8 cellular contexts compared by ENCODE assay signal in genomic region chrX:16718824-16719333, GRCh38. TPM values are rescaled to one million over a fixed set of nuclear protein-coding genes. Genes with fewer than 3 reads are reported as not detected.
DNase-seq lines count a peak whose midpoint lies in the region; ATAC-seq and TF ChIP-seq lines count a peak whose summit lies in the region.

No MANE protein-coding gene starts in this region.

- WGBS in trophoblast cell (ENCODE audit: extremely low coverage, insufficient coverage, insufficient read length): no CpG with 5 or more reads among the region's 6 CpGs

- no peak overlapping the region for H3K18ac ChIP-seq in trophoblast cell (ENCODE audit: low read length)

- H3K79me1 ChIP-seq in trophoblast cell (ENCODE audit: low read length): peaks cover 3% of the 10 kb centered on the region

- TF ChIP-seq CTCF in AG09309 (IDR thresholded peaks at IDR 0.05; ENCODE audit: control insufficient read depth, insufficient read depth, low read depth, low read length, missing control alignments): no peak

- H3K4me3 ChIP-seq in AG09309 (ENCODE audit: control insufficient read depth, low read depth, low read length) (peak overlapping the region; percentile 68), MG63 (peak overlapping the region; percentile 71), endocrine pancreas (ENCODE audit: control insufficient read depth, insufficient read depth, low read length) (peak overlapping the region; percentile 66), trophoblast cell (ENCODE audit: low read depth, low read length) (peak overlapping the region; percentile 50)

- H3K27me3 ChIP-seq in MG63 (no peaks in the 10 kb centered on the region), endocrine pancreas (ENCODE audit: control insufficient read depth, insufficient read depth, low read length) (no peaks in the 10 kb centered on the region), trophoblast cell (ENCODE audit: insufficient read depth, low read length) (no peaks in the 10 kb centered on the region)

- no peaks in the 10 kb centered on the region; the same call in 1 of the 2 replicates for H3K36me3 ChIP-seq in MG63
- no peaks in the 10 kb centered on the region for H3K36me3 ChIP-seq in endocrine pancreas (ENCODE audit: control insufficient read depth, insufficient read depth, low read length)
- no peaks in the 10 kb centered on the region for H3K36me3 ChIP-seq in trophoblast cell (ENCODE audit: control insufficient read depth in 1 of 2, insufficient read depth in 2 of 2, low read length in 2 of 2)

- no peak overlapping the region for H4K91ac ChIP-seq in trophoblast cell (ENCODE audit: low read depth, low read length)

- peak overlapping the region; percentile 46 for H2BK120ac ChIP-seq in trophoblast cell (ENCODE audit: insufficient read depth, low read length, poor library complexity)

- H3K23ac ChIP-seq in trophoblast cell (ENCODE audit: low read length): no peak overlapping the region

- H2AFZ ChIP-seq in trophoblast cell (ENCODE audit: insufficient read depth, low read length, poor library complexity): peak overlapping the region; percentile 59

- peak overlapping the region; percentile 48 for H3K14ac ChIP-seq in trophoblast cell (ENCODE audit: low read length)

- no peak overlapping the region for H4K12ac ChIP-seq in trophoblast cell (ENCODE audit: low read depth, low read length)

- H3K9ac ChIP-seq in endocrine pancreas (ENCODE audit: control insufficient read depth, insufficient read depth, low read length) (peak overlapping the region; percentile 54), trophoblast cell (ENCODE audit: low read length) (peak overlapping the region; percentile 38)

- H3K4me1 ChIP-seq in endocrine pancreas (ENCODE audit: control insufficient read depth, insufficient read depth, low read length) (no peaks in the 10 kb centered on the region), trophoblast cell (ENCODE audit: control insufficient read depth in 1 of 2, insufficient read depth in 2 of 2, low read length in 2 of 2) (no peaks in the 10 kb centered on the region)

- no peak overlapping the region for H2BK5ac ChIP-seq in trophoblast cell (ENCODE audit: low read depth, low read length, poor library complexity)

- H3K27ac ChIP-seq in trophoblast cell (ENCODE audit: low read depth, low read length): peak overlapping the region; percentile 86

- H3K9me3 ChIP-seq in MG63 (no peaks in the 10 kb centered on the region), endocrine pancreas (ENCODE audit: control insufficient read depth, low read length) (no peaks in the 10 kb centered on the region), trophoblast cell (ENCODE audit: insufficient read depth, low read depth, low read length) (no peaks in the 10 kb centered on the region)

- peak overlapping the region; percentile 59 for H3K4me2 ChIP-seq in trophoblast cell (ENCODE audit: low read length)

- H4K8ac ChIP-seq in trophoblast cell (ENCODE audit: low read depth, low read length): peak overlapping the region; percentile 86

- H3K79me2 ChIP-seq in trophoblast cell (ENCODE audit: control insufficient read depth, insufficient read depth, low read length, poor library complexity): peaks cover 2% of the 10 kb centered on the region

- DNase-seq in AG09309 (ENCODE audit: low read depth) (no peak), MG63 (no peak), trophoblast cell (no peak), NCI-H82 treated with DMSO at 0.1 percent for 48 hours (lab: John Stamatoyannopoulos, UW; ENCODE audit: unreplicated experiment) (no peak), amniotic stem cell (lab: John Stamatoyannopoulos, UW) (no peak)
- no peak for DNase-seq in activated CD4-positive, CD25-positive, alpha-beta regulatory T cell treated with anti-CD3 and anti-CD28 coated beads, Interleukin-2, amount 50 U/mL, for 72 hours

- H2AK5ac ChIP-seq in trophoblast cell (ENCODE audit: low read length): no peak overlapping the region

- no peak overlapping the region for H3K4ac ChIP-seq in trophoblast cell (ENCODE audit: low read depth, low read length)

- no peak overlapping the region for H2BK12ac ChIP-seq in trophoblast cell (ENCODE audit: low read length)

- ATAC-seq in GM21381 (IDR thresholded peaks at IDR 0.05; ENCODE audit: unreplicated experiment): peak; percentile 37

RNA-seq across cellular contexts. Expression of gene SYAP1, which starts 0.5 kb away (rescaled TPM):
- 26.6 and 34.1 TPM in 2 replicates for total RNA-seq in MG63 (2014; rRNA removed; shearing (Covaris generic); ENCODE audit: low replicate concordance)
- 19.0 and 19.3 TPM in 2 replicates for polyA plus RNA-seq in trophoblast cell (2013)

RNA-seq across cellular contexts. Expression of gene CTPS2, which starts 6.4 kb away (rescaled TPM):
- total RNA-seq in MG63 (2014; rRNA removed; shearing (Covaris generic); ENCODE audit: low replicate concordance): 9.2 and 13.2 TPM in 2 replicates
- polyA plus RNA-seq in trophoblast cell (2013): 10.8 and 11.9 TPM in 2 replicates
